Comparison of ENCODE assay signal across 10 cellular contexts in the genomic region with DNA sequence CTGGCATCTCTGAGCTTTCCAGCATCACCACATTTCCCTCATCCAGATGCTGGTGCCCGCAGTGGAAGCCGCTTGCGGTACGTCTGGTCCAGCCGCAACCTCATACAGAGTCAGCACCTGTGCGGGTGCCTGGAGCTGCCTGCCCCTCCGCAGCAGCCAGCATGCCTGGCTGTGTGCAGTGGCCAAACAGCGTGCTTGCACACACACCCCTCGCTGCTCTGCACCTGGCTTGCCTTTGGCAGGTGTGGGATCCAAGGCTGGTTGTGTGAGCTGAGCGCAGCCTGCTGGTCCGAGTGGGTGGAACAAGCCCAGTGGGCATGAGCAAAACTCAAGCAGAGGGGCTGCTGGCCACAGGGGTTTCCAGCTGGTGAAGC. TPM values are rescaled to one million over a fixed set of nuclear protein-coding genes. Genes with fewer than 3 reads are reported as not detected.
DNase-seq lines count a peak whose midpoint lies in the region; ATAC-seq and TF ChIP-seq lines count a peak whose summit lies in the region.
"Had no signal": no experiment of that assay in that cellular context is flagged by ENCODE, and none has a peak within 500 bp of the region (broad histone marks: within the 10 kb centered on the region; RNA-seq: fewer than 3 reads in every experiment).

No MANE protein-coding gene starts in this region.

- H3K27ac ChIP-seq in HEK293 (ENCODE audit: extremely low read depth, low read depth, low read length) (no peak overlapping the region), OCI-LY7 (ENCODE audit: low read depth, low read length, poor library complexity, severe bottlenecking) (no peak overlapping the region), foreskin keratinocyte (no peak overlapping the region)
- H3K27ac ChIP-seq: skin epidermis had no signal

- H3K4me3 ChIP-seq in BE2C (ENCODE audit: low read depth, low read length) (no peak overlapping the region), HEK293 (ENCODE audit: low read depth, low read length) (no peak overlapping the region), OCI-LY7 (ENCODE audit: low read depth, low read length, poor library complexity, severe bottlenecking) (no peak overlapping the region)
- H3K4me3 ChIP-seq: skin epidermis had no signal

- no peaks in the 10 kb centered on the region for H3K27me3 ChIP-seq in BE2C
- no peaks in the 10 kb centered on the region for H3K27me3 ChIP-seq in foreskin keratinocyte

- H4K20me1 ChIP-seq in OCI-LY7 (ENCODE audit: insufficient read depth, low read length) = no peaks in the 10 kb centered on the region

- TF ChIP-seq CTCF in BE2C (IDR thresholded peaks at IDR 0.05; ENCODE audit: low read depth, low read length) = peak; percentile 49
- TF ChIP-seq CTCF in HEK293 (tag by site-specific recombination; IDR thresholded peaks at IDR 0.05) = peak; percentile 33; the same call in 1 of the 2 replicates
- TF ChIP-seq CTCF in OCI-LY7 (conservative IDR thresholded peaks at IDR 0.05; ENCODE audit: low read length) = 0 out of 2 replicates have a peak, but pooled peaks have one; percentile 32
- TF ChIP-seq CTCF in foreskin keratinocyte (conservative IDR thresholded peaks at IDR 0.05) = peak; percentile 78

- POLR2A ChIA-PET in HEK293 (lab: Yijun Ruan, JAX) (interaction anchor here (0.6 to 2.8 kb wide), 3 partner anchors 163 to 1337 kb away, joined by 6 to 17 read pairs (median 6); a partner anchor contains a TSS), OCI-LY7 (lab: Charles Lee) (interaction anchor here (0.9 to 1.2 kb wide), 3 partner anchors 19 to 164 kb away, joined by 3 to 4 read pairs (median 3); no protein-coding TSS in a partner anchor)

- H3K79me2 ChIP-seq in OCI-LY7 (ENCODE audit: insufficient read depth, low read depth, low read length) = peaks cover 13% of the 10 kb centered on the region

- peak; percentile 59 for ATAC-seq in foreskin keratinocyte
- no peak for ATAC-seq in GM19455 (IDR thresholded peaks at IDR 0.05; ENCODE audit: unreplicated experiment)
- ATAC-seq in HG03196 (IDR thresholded peaks at IDR 0.05; ENCODE audit: unreplicated experiment) = no peak

- H3K4me1 ChIP-seq in BE2C (peaks cover 2% of the 10 kb centered on the region; the same call in 1 of the 2 replicates), HEK293 (ENCODE audit: control insufficient read depth, insufficient read depth, low read length) (no peaks in the 10 kb centered on the region), OCI-LY7 (ENCODE audit: insufficient read depth, low read length, poor library complexity, severe bottlenecking) (peaks cover 16% of the 10 kb centered on the region), foreskin keratinocyte (peaks cover 16% of the 10 kb centered on the region)

- H3K4me2 ChIP-seq in OCI-LY7 (ENCODE audit: low read length) = no peak overlapping the region

- peak; percentile 51 for DNase-seq in BE2C
- peak; percentile 34 for DNase-seq in OCI-LY7 (ENCODE audit: low spot score)
- DNase-seq in foreskin keratinocyte = no peak
- no peak for DNase-seq in NCI-H1930 (lab: John Stamatoyannopoulos, UW)
- no peak for DNase-seq in Ammon's horn (ENCODE audit: low spot score)
- DNase-seq: SIG-M5 had no signal

- no TSS peak for BruUV-seq in OCI-LY7 (replicated peaks; lab: Mats Ljungman, UMichigan)

- H3K36me3 ChIP-seq in BE2C (no peaks in the 10 kb centered on the region), HEK293 (ENCODE audit: control insufficient read depth in 2 of 2, insufficient read depth in 1 of 2, low read length in 2 of 2) (no peaks in the 10 kb centered on the region), OCI-LY7 (ENCODE audit: insufficient read depth, low read length) (no peaks in the 10 kb centered on the region)

- H3K9me2 ChIP-seq in OCI-LY7 (ENCODE audit: insufficient read depth, low read length) = no peaks in the 10 kb centered on the region

- no peak overlapping the region for H2AFZ ChIP-seq in OCI-LY7 (ENCODE audit: low read length)

- CTCF ChIA-PET in HEK293 (lab: Yijun Ruan, JAX) (interaction anchor here (0.6 to 5.3 kb wide), 26 partner anchors 10 to 640 kb away, joined by 3 to 39 read pairs (median 4); a partner anchor contains a TSS), OCI-LY7 (lab: Charles Lee; ENCODE audit: unreplicated experiment) (interaction anchor here (0.6 kb wide), 1 partner anchor 167 kb away, joined by 3 read pairs; no protein-coding TSS in a partner anchor)

- H3K9me3 ChIP-seq in BE2C (no peaks in the 10 kb centered on the region), HEK293 (ENCODE audit: control insufficient read depth, insufficient read depth, low read depth, low read length) (no peaks in the 10 kb centered on the region), OCI-LY7 (ENCODE audit: low read length) (no peaks in the 10 kb centered on the region)

- intact Hi-C loops in OCI-LY7 (cut with micrococcal nuclease; ENCODE audit: unreplicated experiment) = no loop called here

TF ChIP-seq in HEK293, 187 proteins besides CTCF, POLR2A, EP300 and RAD21 (continues in another document):
- TF ChIP-seq ZFP37 (tag by site-specific recombination; IDR thresholded peaks at IDR 0.05) (no peak), ZNF10 (tag by site-specific recombination; IDR thresholded peaks at IDR 0.05) (no peak), ZNF184 (tag by site-specific recombination; IDR thresholded peaks at IDR 0.05) (no peak), ZNF843 (tag by site-specific recombination; IDR thresholded peaks at IDR 0.05) (no peak), ZNF350 (tag by site-specific recombination; IDR thresholded peaks at IDR 0.05) (no peak), ZNF629 (tag by site-specific recombination; IDR thresholded peaks at IDR 0.05) (no peak), ZNF549 (tag by site-specific recombination; IDR thresholded peaks at IDR 0.05) (no peak), ZBTB17 (tag by site-specific recombination; IDR thresholded peaks at IDR 0.05) (no peak), ZNF510 (tag by site-specific recombination; IDR thresholded peaks at IDR 0.05; ENCODE audit: insufficient replicate concordance) (no peak), KLF8 (tag by site-specific recombination; IDR thresholded peaks at IDR 0.05) (no peak), ZNF140 (tag by site-specific recombination; IDR thresholded peaks at IDR 0.05) (no peak), BCL11A (tag by site-specific recombination; IDR thresholded peaks at IDR 0.05; ENCODE audit: low read depth) (no peak)
- TF ChIP-seq, protein P1, sequence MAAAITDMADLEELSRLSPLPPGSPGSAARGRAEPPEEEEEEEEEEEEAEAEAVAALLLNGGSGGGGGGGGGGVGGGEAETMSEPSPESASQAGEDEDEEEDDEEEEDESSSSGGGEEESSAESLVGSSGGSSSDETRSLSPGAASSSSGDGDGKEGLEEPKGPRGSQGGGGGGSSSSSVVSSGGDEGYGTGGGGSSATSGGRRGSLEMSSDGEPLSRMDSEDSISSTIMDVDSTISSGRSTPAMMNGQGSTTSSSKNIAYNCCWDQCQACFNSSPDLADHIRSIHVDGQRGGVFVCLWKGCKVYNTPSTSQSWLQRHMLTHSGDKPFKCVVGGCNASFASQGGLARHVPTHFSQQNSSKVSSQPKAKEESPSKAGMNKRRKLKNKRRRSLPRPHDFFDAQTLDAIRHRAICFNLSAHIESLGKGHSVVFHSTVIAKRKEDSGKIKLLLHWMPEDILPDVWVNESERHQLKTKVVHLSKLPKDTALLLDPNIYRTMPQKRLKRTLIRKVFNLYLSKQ (tag by site-specific recombination; IDR thresholded peaks at IDR 0.05; ENCODE audit: borderline replicate concordance) = no peak
- TF ChIP-seq, protein P2, sequence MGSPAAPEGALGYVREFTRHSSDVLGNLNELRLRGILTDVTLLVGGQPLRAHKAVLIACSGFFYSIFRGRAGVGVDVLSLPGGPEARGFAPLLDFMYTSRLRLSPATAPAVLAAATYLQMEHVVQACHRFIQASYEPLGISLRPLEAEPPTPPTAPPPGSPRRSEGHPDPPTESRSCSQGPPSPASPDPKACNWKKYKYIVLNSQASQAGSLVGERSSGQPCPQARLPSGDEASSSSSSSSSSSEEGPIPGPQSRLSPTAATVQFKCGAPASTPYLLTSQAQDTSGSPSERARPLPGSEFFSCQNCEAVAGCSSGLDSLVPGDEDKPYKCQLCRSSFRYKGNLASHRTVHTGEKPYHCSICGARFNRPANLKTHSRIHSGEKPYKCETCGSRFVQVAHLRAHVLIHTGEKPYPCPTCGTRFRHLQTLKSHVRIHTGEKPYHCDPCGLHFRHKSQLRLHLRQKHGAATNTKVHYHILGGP (tag by site-specific recombination; IDR thresholded peaks at IDR 0.05) = no peak
- TF ChIP-seq, protein P3, sequence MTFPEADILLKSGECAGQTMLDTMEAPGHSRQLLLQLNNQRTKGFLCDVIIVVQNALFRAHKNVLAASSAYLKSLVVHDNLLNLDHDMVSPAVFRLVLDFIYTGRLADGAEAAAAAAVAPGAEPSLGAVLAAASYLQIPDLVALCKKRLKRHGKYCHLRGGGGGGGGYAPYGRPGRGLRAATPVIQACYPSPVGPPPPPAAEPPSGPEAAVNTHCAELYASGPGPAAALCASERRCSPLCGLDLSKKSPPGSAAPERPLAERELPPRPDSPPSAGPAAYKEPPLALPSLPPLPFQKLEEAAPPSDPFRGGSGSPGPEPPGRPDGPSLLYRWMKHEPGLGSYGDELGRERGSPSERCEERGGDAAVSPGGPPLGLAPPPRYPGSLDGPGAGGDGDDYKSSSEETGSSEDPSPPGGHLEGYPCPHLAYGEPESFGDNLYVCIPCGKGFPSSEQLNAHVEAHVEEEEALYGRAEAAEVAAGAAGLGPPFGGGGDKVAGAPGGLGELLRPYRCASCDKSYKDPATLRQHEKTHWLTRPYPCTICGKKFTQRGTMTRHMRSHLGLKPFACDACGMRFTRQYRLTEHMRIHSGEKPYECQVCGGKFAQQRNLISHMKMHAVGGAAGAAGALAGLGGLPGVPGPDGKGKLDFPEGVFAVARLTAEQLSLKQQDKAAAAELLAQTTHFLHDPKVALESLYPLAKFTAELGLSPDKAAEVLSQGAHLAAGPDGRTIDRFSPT (tag by site-specific recombination; IDR thresholded peaks at IDR 0.05) = no peak

RNA-seq across cellular contexts. Expression of a gene that starts 3.1 kb away (rescaled TPM):
- 15.8 TPM for polyA plus RNA-seq in BE2C (2012; ENCODE audit: insufficient read depth, insufficient read length, low read depth)
- 10.4 and 11.8 TPM in 2 replicates for total RNA-seq in OCI-LY7 (2014; rRNA removed; shearing (Covaris generic))
- 10.6 and 12.1 TPM in 2 replicates for total RNA-seq in OCI-LY7 (2022)
- 9.7 and 10.0 TPM in 2 replicates for total RNA-seq in foreskin keratinocyte
- 4.5 and 5.5 TPM in 2 replicates for polyA plus RNA-seq in foreskin keratinocyte

RNA-seq across cellular contexts. Expression of a gene that starts 32.9 kb away (rescaled TPM):
- 19.5 TPM for polyA plus RNA-seq in BE2C (2012; ENCODE audit: insufficient read depth, insufficient read length, low read depth)
- total RNA-seq in OCI-LY7 (2014; rRNA removed; shearing (Covaris generic)) = 42.5 and 46.8 TPM in 2 replicates
- total RNA-seq in OCI-LY7 (2022) (31.0 and 32.9 TPM in 2 replicates), foreskin keratinocyte (16.0 and 19.8 TPM in 2 replicates)
- polyA plus RNA-seq in foreskin keratinocyte = 7.4 and 10.0 TPM in 2 replicates

Comparison
In these comparisons a context has a peak if more than half of its experiments do, and no peak if none do; other contexts are left out.
1. DNase-seq: peak in BE2C (single experiment) and OCI-LY7 (single experiment); none in foreskin keratinocyte (0 of 2), NCI-H1930 (0 of 2) and Ammon's horn (single experiment).
2. Peak in every context shown above with its lines, with median percentiles within 50 percentile points of each other: CTCF ChIP-seq.